ENCODE assay signal across 22 cellular contexts in the genomic region with DNA sequence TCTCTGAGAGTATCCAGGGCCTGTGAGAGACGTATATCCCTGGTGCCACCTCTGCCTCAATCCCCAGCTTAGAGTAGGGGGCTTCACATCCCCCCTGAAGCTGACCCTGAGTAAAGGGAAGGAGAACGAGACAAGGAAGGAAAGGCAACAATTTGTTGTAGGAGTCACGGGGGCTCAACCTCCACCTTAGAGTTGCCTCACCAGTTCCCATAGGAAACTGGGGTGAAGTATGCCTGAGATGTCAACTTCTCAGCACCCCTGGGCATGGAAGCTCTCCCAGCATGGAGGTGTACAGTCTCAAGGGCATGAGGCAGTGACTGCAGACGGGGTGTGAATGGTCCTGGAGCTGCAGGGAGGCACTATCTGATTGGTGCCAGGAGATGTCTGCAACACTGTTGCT.
"Had no signal": no experiment of that assay in that cellular context is flagged by ENCODE, and none has a peak within 500 bp of the region (broad histone marks: within the 10 kb centered on the region; RNA-seq: fewer than 3 reads in every experiment).

No MANE protein-coding gene starts in this region.

- H3K4me1 Mint-ChIP-seq: endodermal cell had no signal

- ATAC-seq: effector memory CD8-positive, alpha-beta T cell; esophagus mucosa; foreskin keratinocyte; gastrocnemius medialis; gastroesophageal sphincter; heart left ventricle; heart right ventricle had no signal

- H3K4me3 ChIP-seq: colonic mucosa, coronary artery, dorsolateral prefrontal cortex, esophagus squamous epithelium, gastrocnemius medialis, gastroesophageal sphincter, heart left ventricle, heart right ventricle had no signal

- H3K36me3 ChIP-seq: colonic mucosa, esophagus squamous epithelium, gastrocnemius medialis, gastroesophageal sphincter, heart left ventricle, heart right ventricle had no signal

- H3K4me3 Mint-ChIP-seq: dendritic cell treated with granulocyte-macrophage colony-stimulating factor and Interleukin-4, amounts not matched to agents 40 ng/mL and 50 ng/mL, for 4 days; effector memory CD8-positive, alpha-beta T cell; endodermal cell had no signal

- H3K4me1 ChIP-seq: colonic mucosa, esophagus squamous epithelium, foreskin keratinocyte, gastrocnemius medialis, gastroesophageal sphincter had no signal

- H3K9me3 Mint-ChIP-seq: dendritic cell treated with granulocyte-macrophage colony-stimulating factor and Interleukin-4, amounts not matched to agents 40 ng/mL and 50 ng/mL, for 4 days; effector memory CD8-positive, alpha-beta T cell; endodermal cell had no signal

- H3K27ac ChIP-seq: colonic mucosa, coronary artery, epithelial cell of prostate, esophagus squamous epithelium, foreskin keratinocyte, gastrocnemius medialis, gastroesophageal sphincter, heart left ventricle, heart right ventricle had no signal

- DNase-seq: colonic mucosa; cortex of kidney; dermis blood vessel endothelial cell; dorsolateral prefrontal cortex; effector CD4-positive, alpha-beta T cell; effector CD8-positive, alpha-beta T cell; effector memory CD8-positive, alpha-beta T cell; endodermal cell; erythroblast; esophagus squamous epithelium; foreskin fibroblast; foreskin keratinocyte; foreskin melanocyte; gastrocnemius medialis; glutamatergic neuron; heart left ventricle; heart right ventricle had no signal

- H3K27me3 ChIP-seq: colonic mucosa, dorsolateral prefrontal cortex, esophagus squamous epithelium, foreskin keratinocyte, gastrocnemius medialis, gastroesophageal sphincter, heart left ventricle had no signal

- H3K27ac Mint-ChIP-seq: dendritic cell treated with granulocyte-macrophage colony-stimulating factor and Interleukin-4, amounts not matched to agents 40 ng/mL and 50 ng/mL, for 4 days; effector memory CD8-positive, alpha-beta T cell; endodermal cell had no signal

- H3K9me3 ChIP-seq: colonic mucosa, esophagus squamous epithelium, gastrocnemius medialis, gastroesophageal sphincter, heart left ventricle, heart right ventricle had no signal
